In genomic region chr20:44910690-44911262, GRCh38 we compare ENCODE assay signal across 1 cellular context.
TF ChIP-seq lines count a peak whose summit lies in the region.

No MANE protein-coding gene starts in this region.

TF ChIP-seq in HepG2, 621 proteins besides CTCF, POLR2A, EP300 and RAD21 (continues in another document):
- peak; percentile 36; the same call in 1 of the 2 replicates for TF ChIP-seq TFAP4 (IDR thresholded peaks at IDR 0.05; ENCODE audit: borderline replicate concordance, low read depth)
- 0 out of 2 replicates have a peak, but pooled peaks have one; percentile 59 for TF ChIP-seq ZNF318 (CRISPR knock-in tag; IDR thresholded peaks at IDR 0.05)
- no peak for TF ChIP-seq REL (CRISPR knock-in tag; conservative IDR thresholded peaks at IDR 0.05)
- TF ChIP-seq CENPX (CRISPR knock-in tag; IDR thresholded peaks at IDR 0.05) = no peak
- no peak for TF ChIP-seq ADNP (CRISPR knock-in tag; IDR thresholded peaks at IDR 0.05)
- TF ChIP-seq RERE (CRISPR knock-in tag; IDR thresholded peaks at IDR 0.05; ENCODE audit: low read depth) = 0 out of 2 replicates have a peak, but pooled peaks have one; percentile 8
- no peak; the same call in 1 of the 2 replicates for TF ChIP-seq NCOA1 (CRISPR knock-in tag; IDR thresholded peaks at IDR 0.05)
- peak; percentile 12; the same call in 1 of the 2 replicates for TF ChIP-seq EEA1 (CRISPR knock-in tag; IDR thresholded peaks at IDR 0.05; ENCODE audit: borderline replicate concordance)
- no peak for TF ChIP-seq SATB2 (CRISPR knock-in tag; IDR thresholded peaks at IDR 0.05)
- no peak for TF ChIP-seq MAFF (IDR thresholded peaks at IDR 0.05; ENCODE audit: low read depth, low read length)
- TF ChIP-seq SMC3 (IDR thresholded peaks at IDR 0.05; ENCODE audit: low read length) = no peak
- TF ChIP-seq, protein P1, sequence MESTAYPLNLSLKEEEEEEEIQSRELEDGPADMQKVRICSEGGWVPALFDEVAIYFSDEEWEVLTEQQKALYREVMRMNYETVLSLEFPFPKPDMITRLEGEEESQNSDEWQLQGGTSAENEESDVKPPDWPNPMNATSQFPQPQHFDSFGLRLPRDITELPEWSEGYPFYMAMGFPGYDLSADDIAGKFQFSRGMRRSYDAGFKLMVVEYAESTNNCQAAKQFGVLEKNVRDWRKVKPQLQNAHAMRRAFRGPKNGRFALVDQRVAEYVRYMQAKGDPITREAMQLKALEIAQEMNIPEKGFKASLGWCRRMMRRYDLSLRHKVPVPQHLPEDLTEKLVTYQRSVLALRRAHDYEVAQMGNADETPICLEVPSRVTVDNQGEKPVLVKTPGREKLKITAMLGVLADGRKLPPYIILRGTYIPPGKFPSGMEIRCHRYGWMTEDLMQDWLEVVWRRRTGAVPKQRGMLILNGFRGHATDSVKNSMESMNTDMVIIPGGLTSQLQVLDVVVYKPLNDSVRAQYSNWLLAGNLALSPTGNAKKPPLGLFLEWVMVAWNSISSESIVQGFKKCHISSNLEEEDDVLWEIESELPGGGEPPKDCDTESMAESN (CRISPR knock-in tag; conservative IDR thresholded peaks at IDR 0.05) = no peak
- no peak for TF ChIP-seq ATRX (CRISPR knock-in tag; IDR thresholded peaks at IDR 0.05; ENCODE audit: borderline replicate concordance)
- no peak for TF ChIP-seq ZSCAN29 (CRISPR knock-in tag; conservative IDR thresholded peaks at IDR 0.05)
- TF ChIP-seq ZNF232 (CRISPR knock-in tag; IDR thresholded peaks at IDR 0.05; ENCODE audit: borderline replicate concordance) = 0 out of 2 replicates have a peak, but pooled peaks have one; percentile 2
- TF ChIP-seq, protein P2, sequence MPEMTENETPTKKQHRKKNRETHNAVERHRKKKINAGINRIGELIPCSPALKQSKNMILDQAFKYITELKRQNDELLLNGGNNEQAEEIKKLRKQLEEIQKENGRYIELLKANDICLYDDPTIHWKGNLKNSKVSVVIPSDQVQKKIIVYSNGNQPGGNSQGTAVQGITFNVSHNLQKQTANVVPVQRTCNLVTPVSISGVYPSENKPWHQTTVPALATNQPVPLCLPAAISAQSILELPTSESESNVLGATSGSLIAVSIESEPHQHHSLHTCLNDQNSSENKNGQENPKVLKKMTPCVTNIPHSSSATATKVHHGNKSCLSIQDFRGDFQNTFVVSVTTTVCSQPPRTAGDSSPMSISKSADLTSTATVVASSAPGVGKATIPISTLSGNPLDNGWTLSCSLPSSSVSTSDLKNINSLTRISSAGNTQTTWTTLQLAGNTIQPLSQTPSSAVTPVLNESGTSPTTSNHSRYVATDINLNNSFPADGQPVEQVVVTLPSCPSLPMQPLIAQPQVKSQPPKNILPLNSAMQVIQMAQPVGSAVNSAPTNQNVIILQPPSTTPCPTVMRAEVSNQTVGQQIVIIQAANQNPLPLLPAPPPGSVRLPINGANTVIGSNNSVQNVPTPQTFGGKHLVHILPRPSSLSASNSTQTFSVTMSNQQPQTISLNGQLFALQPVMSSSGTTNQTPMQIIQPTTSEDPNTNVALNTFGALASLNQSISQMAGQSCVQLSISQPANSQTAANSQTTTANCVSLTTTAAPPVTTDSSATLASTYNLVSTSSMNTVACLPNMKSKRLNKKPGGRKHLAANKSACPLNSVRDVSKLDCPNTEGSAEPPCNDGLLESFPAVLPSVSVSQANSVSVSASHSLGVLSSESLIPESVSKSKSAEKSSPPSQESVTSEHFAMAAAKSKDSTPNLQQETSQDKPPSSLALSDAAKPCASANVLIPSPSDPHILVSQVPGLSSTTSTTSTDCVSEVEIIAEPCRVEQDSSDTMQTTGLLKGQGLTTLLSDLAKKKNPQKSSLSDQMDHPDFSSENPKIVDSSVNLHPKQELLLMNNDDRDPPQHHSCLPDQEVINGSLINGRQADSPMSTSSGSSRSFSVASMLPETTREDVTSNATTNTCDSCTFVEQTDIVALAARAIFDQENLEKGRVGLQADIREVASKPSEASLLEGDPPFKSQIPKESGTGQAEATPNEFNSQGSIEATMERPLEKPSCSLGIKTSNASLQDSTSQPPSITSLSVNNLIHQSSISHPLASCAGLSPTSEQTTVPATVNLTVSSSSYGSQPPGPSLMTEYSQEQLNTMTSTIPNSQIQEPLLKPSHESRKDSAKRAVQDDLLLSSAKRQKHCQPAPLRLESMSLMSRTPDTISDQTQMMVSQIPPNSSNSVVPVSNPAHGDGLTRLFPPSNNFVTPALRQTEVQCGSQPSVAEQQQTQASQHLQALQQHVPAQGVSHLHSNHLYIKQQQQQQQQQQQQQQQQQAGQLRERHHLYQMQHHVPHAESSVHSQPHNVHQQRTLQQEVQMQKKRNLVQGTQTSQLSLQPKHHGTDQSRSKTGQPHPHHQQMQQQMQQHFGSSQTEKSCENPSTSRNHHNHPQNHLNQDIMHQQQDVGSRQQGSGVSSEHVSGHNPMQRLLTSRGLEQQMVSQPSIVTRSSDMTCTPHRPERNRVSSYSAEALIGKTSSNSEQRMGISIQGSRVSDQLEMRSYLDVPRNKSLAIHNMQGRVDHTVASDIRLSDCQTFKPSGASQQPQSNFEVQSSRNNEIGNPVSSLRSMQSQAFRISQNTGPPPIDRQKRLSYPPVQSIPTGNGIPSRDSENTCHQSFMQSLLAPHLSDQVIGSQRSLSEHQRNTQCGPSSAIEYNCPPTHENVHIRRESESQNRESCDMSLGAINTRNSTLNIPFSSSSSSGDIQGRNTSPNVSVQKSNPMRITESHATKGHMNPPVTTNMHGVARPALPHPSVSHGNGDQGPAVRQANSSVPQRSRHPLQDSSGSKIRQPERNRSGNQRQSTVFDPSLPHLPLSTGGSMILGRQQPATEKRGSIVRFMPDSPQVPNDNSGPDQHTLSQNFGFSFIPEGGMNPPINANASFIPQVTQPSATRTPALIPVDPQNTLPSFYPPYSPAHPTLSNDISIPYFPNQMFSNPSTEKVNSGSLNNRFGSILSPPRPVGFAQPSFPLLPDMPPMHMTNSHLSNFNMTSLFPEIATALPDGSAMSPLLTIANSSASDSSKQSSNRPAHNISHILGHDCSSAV (CRISPR knock-in tag; IDR thresholded peaks at IDR 0.05; ENCODE audit: borderline replicate concordance) = no peak
- TF ChIP-seq ZSCAN21 (CRISPR knock-in tag; IDR thresholded peaks at IDR 0.05; ENCODE audit: borderline replicate concordance) = peak; percentile 35; the same call in 1 of the 2 replicates
- TF ChIP-seq ZMYM2 (CRISPR knock-in tag; IDR thresholded peaks at IDR 0.05) = peak; percentile 52; the same call in 1 of the 2 replicates
- TF ChIP-seq ZFP37 (CRISPR knock-in tag; IDR thresholded peaks at IDR 0.05; ENCODE audit: borderline replicate concordance) = no peak
- no peak for TF ChIP-seq CBX5 (CRISPR knock-in tag; IDR thresholded peaks at IDR 0.05; ENCODE audit: borderline replicate concordance)
- peak; percentile 61; the same call in 1 of the 2 replicates for TF ChIP-seq CHD4 (IDR thresholded peaks at IDR 0.05; ENCODE audit: borderline replicate concordance, low read length)
- TF ChIP-seq, protein P3, sequence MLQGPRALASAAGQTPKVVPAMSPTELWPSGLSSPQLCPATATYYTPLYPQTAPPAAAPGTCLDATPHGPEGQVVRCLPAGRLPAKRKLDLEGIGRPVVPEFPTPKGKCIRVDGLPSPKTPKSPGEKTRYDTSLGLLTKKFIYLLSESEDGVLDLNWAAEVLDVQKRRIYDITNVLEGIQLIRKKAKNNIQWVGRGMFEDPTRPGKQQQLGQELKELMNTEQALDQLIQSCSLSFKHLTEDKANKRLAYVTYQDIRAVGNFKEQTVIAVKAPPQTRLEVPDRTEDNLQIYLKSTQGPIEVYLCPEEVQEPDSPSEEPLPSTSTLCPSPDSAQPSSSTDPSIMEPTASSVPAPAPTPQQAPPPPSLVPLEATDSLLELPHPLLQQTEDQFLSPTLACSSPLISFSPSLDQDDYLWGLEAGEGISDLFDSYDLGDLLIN (CRISPR knock-in tag; IDR thresholded peaks at IDR 0.05; ENCODE audit: borderline replicate concordance) = 0 out of 2 replicates have a peak, but pooled peaks have one; percentile 12
- TF ChIP-seq NCOR1 (IDR thresholded peaks at IDR 0.05; ENCODE audit: borderline replicate concordance, low read length) = no peak
- TF ChIP-seq ZNF605 (CRISPR knock-in tag; IDR thresholded peaks at IDR 0.05) = no peak
